10 cellular contexts compared by ENCODE assay signal in the genomic region with DNA sequence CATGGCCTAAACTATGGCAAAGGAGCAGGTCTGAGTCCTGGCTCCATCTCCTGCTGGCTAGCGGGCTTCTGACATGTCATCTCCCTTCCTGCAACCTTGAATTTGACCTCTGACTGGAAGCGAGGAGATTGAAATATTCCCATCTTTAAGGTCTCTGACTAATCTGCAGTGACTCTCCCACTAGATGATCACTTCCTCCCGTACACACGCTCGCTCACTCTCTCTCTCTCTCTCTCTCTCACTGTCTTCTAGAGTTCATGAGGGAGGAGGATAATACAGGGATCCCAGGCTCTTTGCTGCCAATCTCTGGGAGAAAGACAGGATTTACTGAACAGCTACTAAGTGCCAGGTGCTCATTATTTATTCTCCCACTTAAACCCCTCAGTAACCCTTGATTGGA.
DNase-seq lines count a peak whose midpoint lies in the region; ATAC-seq and TF ChIP-seq lines count a peak whose summit lies in the region.
"Had no signal": no experiment of that assay in that cellular context is flagged by ENCODE, and none has a peak within 500 bp of the region (broad histone marks: within the 10 kb centered on the region; RNA-seq: fewer than 3 reads in every experiment).

No MANE protein-coding gene starts in this region.

- H3K27me3 Mint-ChIP-seq in activated CD4-positive, alpha-beta memory T cell treated with anti-CD3 and anti-CD28 coated beads for 36 hours, result no peaks in the 10 kb centered on the region
- H3K27me3 Mint-ChIP-seq in activated CD4-positive, alpha-beta memory T cell treated with anti-CD3 and anti-CD28 coated beads, Interleukin-2, amount 10 ng/mL, durations not matched to agents 7 days and 5 days, result peaks cover 3% of the 10 kb centered on the region
- H3K27me3 Mint-ChIP-seq in activated B cell treated with CpG ODN at 0.5 μM for 24 hours, result peaks cover 2% of the 10 kb centered on the region
- H3K27me3 Mint-ChIP-seq: IgD-negative memory B cell had no signal

- H3K9me3 Mint-ChIP-seq in activated CD4-positive, alpha-beta memory T cell treated with anti-CD3 and anti-CD28 coated beads for 36 hours, result no peaks in the 10 kb centered on the region
- no peaks in the 10 kb centered on the region for H3K9me3 Mint-ChIP-seq in activated CD4-positive, alpha-beta memory T cell treated with anti-CD3 and anti-CD28 coated beads, Interleukin-2, amount 10 ng/mL, durations not matched to agents 7 days and 5 days
- H3K9me3 Mint-ChIP-seq in activated B cell treated with CpG ODN at 0.5 μM for 24 hours, result no peaks in the 10 kb centered on the region
- H3K9me3 Mint-ChIP-seq: IgD-negative memory B cell, type B pancreatic cell had no signal

- DNase-seq in activated CD4-positive, alpha-beta memory T cell treated with anti-CD3 and anti-CD28 coated beads for 36 hours, result peak; percentile 23
- no peak for DNase-seq in activated CD4-positive, alpha-beta memory T cell treated with anti-CD3 and anti-CD28 coated beads, Interleukin-2, amount 10 ng/mL, durations not matched to agents 7 days and 5 days
- DNase-seq in activated B cell treated with CpG ODN at 0.5 μM for 24 hours (no peak), left ventricle myocardium inferior (no peak), thyroid gland (no peak), D341Med (ENCODE audit: low spot score) (no peak)

- POLR2A ChIA-PET in activated CD4-positive, alpha-beta memory T cell treated with anti-CD3 and anti-CD28 coated beads for 36 hours (lab: Charles Lee), result no interaction called here
- POLR2A ChIA-PET in activated CD4-positive, alpha-beta memory T cell treated with anti-CD3 and anti-CD28 coated beads, Interleukin-2, amount 10 ng/mL, durations not matched to agents 7 days and 5 days (lab: Charles Lee), result no interaction called here
- POLR2A ChIA-PET in activated B cell treated with CpG ODN at 0.5 μM for 24 hours (lab: Charles Lee), result no interaction called here

- 60 to 82% methylated on average over 5 of the region's 5 CpGs for WGBS in thyroid gland, 2 donors

- intact Hi-C loops in activated CD4-positive, alpha-beta memory T cell treated with anti-CD3 and anti-CD28 coated beads for 36 hours (cut with micrococcal nuclease), result loop anchor here (5.0 to 10.0 kb wide), 4 partner anchors 232 to 1579 kb away; partner anchors contain the start of genes CD38 and CPEB2
- intact Hi-C loops in activated B cell treated with CpG ODN at 0.5 μM for 24 hours (cut with micrococcal nuclease) (no loop called here), left ventricle myocardium inferior (cut with micrococcal nuclease) (no loop called here), thyroid gland (cut with DNase I) (no loop called here)

- H3K27me3 ChIP-seq in left ventricle myocardium inferior (ENCODE audit: low read depth), result no peaks in the 10 kb centered on the region
- no peaks in the 10 kb centered on the region for H3K27me3 ChIP-seq in thyroid gland

- peak overlapping the region; percentile 35 for H3K27ac Mint-ChIP-seq in activated CD4-positive, alpha-beta memory T cell treated with anti-CD3 and anti-CD28 coated beads for 36 hours
- H3K27ac Mint-ChIP-seq in activated CD4-positive, alpha-beta memory T cell treated with anti-CD3 and anti-CD28 coated beads, Interleukin-2, amount 10 ng/mL, durations not matched to agents 7 days and 5 days, result no peak overlapping the region
- H3K27ac Mint-ChIP-seq in activated B cell treated with CpG ODN at 0.5 μM for 24 hours, result no peak overlapping the region

- H3K4me1 Mint-ChIP-seq in activated CD4-positive, alpha-beta memory T cell treated with anti-CD3 and anti-CD28 coated beads for 36 hours (ENCODE audit: low read depth), result peaks cover 28% of the 10 kb centered on the region
- H3K4me1 Mint-ChIP-seq in activated CD4-positive, alpha-beta memory T cell treated with anti-CD3 and anti-CD28 coated beads, Interleukin-2, amount 10 ng/mL, durations not matched to agents 7 days and 5 days, result peaks cover 24% of the 10 kb centered on the region
- peaks cover 21% of the 10 kb centered on the region for H3K4me1 Mint-ChIP-seq in activated B cell treated with CpG ODN at 0.5 μM for 24 hours

- TF ChIP-seq POLR2A in thyroid gland (IDR thresholded peaks at IDR 0.05), result no peak

- ATAC-seq in activated B cell treated with CpG ODN at 0.5 μM for 24 hours (ENCODE audit: low read depth) (no peak), GM18873 (IDR thresholded peaks at IDR 0.05; ENCODE audit: low FRiP score, unreplicated experiment) (no peak), GM18517 (IDR thresholded peaks at IDR 0.05; ENCODE audit: unreplicated experiment) (no peak)

- CTCF ChIA-PET in activated CD4-positive, alpha-beta memory T cell treated with anti-CD3 and anti-CD28 coated beads for 36 hours (lab: Charles Lee), result interaction anchor here (1.4 to 5.7 kb wide), 5 partner anchors 163 to 416 kb away, joined by 4 to 50 read pairs (median 44); no protein-coding TSS in a partner anchor
- CTCF ChIA-PET in activated CD4-positive, alpha-beta memory T cell treated with anti-CD3 and anti-CD28 coated beads, Interleukin-2, amount 10 ng/mL, durations not matched to agents 7 days and 5 days (lab: Charles Lee), result interaction anchor here (1.2 to 3.8 kb wide), 5 partner anchors 11 to 722 kb away, joined by 3 to 24 read pairs (median 4); no protein-coding TSS in a partner anchor
- CTCF ChIA-PET in activated B cell treated with CpG ODN at 0.5 μM for 24 hours (lab: Charles Lee), result interaction anchor here (1.0 to 11.2 kb wide), 2 partner anchors 10 to 224 kb away, joined by 3 to 92 read pairs; no protein-coding TSS in a partner anchor

- H3K4me3 ChIP-seq in left ventricle myocardium inferior (no peak overlapping the region), thyroid gland (replicated peaks in 1 of 3) (no peak overlapping the region)

- no peaks in the 10 kb centered on the region for H3K36me3 Mint-ChIP-seq in activated CD4-positive, alpha-beta memory T cell treated with anti-CD3 and anti-CD28 coated beads for 36 hours
- H3K36me3 Mint-ChIP-seq in activated CD4-positive, alpha-beta memory T cell treated with anti-CD3 and anti-CD28 coated beads, Interleukin-2, amount 10 ng/mL, durations not matched to agents 7 days and 5 days (ENCODE audit: low read depth), result no peaks in the 10 kb centered on the region
- H3K36me3 Mint-ChIP-seq in activated B cell treated with CpG ODN at 0.5 μM for 24 hours (ENCODE audit: low read depth), result no peaks in the 10 kb centered on the region
- H3K36me3 Mint-ChIP-seq: IgD-negative memory B cell, type B pancreatic cell had no signal

- no peak overlapping the region for H3K4me3 Mint-ChIP-seq in activated CD4-positive, alpha-beta memory T cell treated with anti-CD3 and anti-CD28 coated beads for 36 hours
- no peak overlapping the region for H3K4me3 Mint-ChIP-seq in activated CD4-positive, alpha-beta memory T cell treated with anti-CD3 and anti-CD28 coated beads, Interleukin-2, amount 10 ng/mL, durations not matched to agents 7 days and 5 days
- H3K4me3 Mint-ChIP-seq in activated B cell treated with CpG ODN at 0.5 μM for 24 hours, result peak overlapping the region; percentile 13
- H3K4me3 Mint-ChIP-seq: type B pancreatic cell had no signal

- H3K27ac ChIP-seq in left ventricle myocardium inferior (replicated peaks) (peak overlapping the region; percentile 61), thyroid gland (peak overlapping the region in 2 of 3 donors; percentile 42 to 48)

- H3K9me3 ChIP-seq in left ventricle myocardium inferior (replicated peaks) (no peaks in the 10 kb centered on the region), thyroid gland (no peaks in the 10 kb centered on the region)

- no peaks in the 10 kb centered on the region for H3K36me3 ChIP-seq in left ventricle myocardium inferior
- no peaks in the 10 kb centered on the region for H3K36me3 ChIP-seq in thyroid gland

- H3K4me1 ChIP-seq in left ventricle myocardium inferior, result peaks cover 34% of the 10 kb centered on the region
- peaks cover 0 to 5% of the 10 kb centered on the region in 2 donors for H3K4me1 ChIP-seq in thyroid gland

- TF ChIP-seq CTCF in activated B cell treated with CpG ODN at 0.5 μM for 24 hours (IDR thresholded peaks at IDR 0.05), result no peak
- no peak for TF ChIP-seq CTCF in left ventricle myocardium inferior (IDR thresholded peaks at IDR 0.05; ENCODE audit: borderline replicate concordance)
- TF ChIP-seq CTCF in thyroid gland (IDR thresholded peaks at IDR 0.05), result no peak
